32 cellular contexts compared by ENCODE assay signal in the genomic region with DNA sequence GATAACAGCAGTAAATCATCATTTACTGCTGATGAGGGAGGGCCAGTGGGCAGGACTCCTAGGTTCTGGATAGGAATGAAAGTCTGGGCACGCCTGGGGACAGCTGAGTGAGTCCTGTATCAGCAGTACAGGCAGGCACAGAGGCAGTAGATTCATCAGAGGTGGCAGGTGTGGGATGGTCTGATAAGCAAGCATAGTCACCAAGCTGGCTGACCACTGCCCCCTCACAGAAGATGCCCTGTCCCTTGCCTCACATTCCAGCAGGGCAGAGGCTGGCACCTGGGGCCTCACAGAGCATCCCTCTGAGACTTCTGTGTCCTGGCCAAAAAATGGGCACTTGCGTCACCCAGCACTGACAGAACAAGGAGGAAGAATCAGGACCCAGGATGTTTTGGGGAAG. TPM values are rescaled to one million over a fixed set of nuclear protein-coding genes. Genes with fewer than 3 reads are reported as not detected.
"Had no signal": no experiment of that assay in that cellular context is flagged by ENCODE, and none has a peak within 500 bp of the region (broad histone marks: within the 10 kb centered on the region; RNA-seq: fewer than 3 reads in every experiment).

No MANE protein-coding gene starts in this region.

- H3K4me1 Mint-ChIP-seq: central memory CD8-positive, alpha-beta T cell; endodermal cell; naive B cell; nephron progenitor cell had no signal

- DNase-seq: colonic mucosa; effector CD8-positive, alpha-beta T cell; endodermal cell; foreskin fibroblast; heart left ventricle; left colon; left ventricle myocardium superior; lower lobe of right lung; mucosa of descending colon; naive B cell; nephron progenitor cell; nucleus accumbens; stimulated activated CD4-positive, alpha-beta T cell treated with anti-CD3 and anti-CD28 coated beads, Interleukin-15, amount 100 ng/mL, for 24 hours; stimulated activated CD4-positive, alpha-beta T cell treated with anti-CD3 and anti-CD28 coated beads, Interleukin-2, amount 100 ng/mL, for 48 hours; stimulated activated naive CD4-positive, alpha-beta T cell treated with Interleukin-2 at 50 U/mL for 16 hours; stomach; thyroid gland; trophoblast cell had no signal

- H3K27me3 ChIP-seq: colonic mucosa, gastroesophageal sphincter, heart left ventricle, hepatocyte, stomach, thyroid gland had no signal

- H3K4me3 Mint-ChIP-seq: central memory CD8-positive, alpha-beta T cell; dendritic cell treated with granulocyte-macrophage colony-stimulating factor and Interleukin-4, amounts not matched to agents 40 ng/mL and 50 ng/mL, for 4 days; endodermal cell; nephron progenitor cell had no signal

- H3K27ac ChIP-seq: colonic mucosa, epithelial cell of prostate, gastroesophageal sphincter, heart left ventricle, hepatocyte, lower lobe of right lung, psoas muscle, skin epidermis, stomach, thyroid gland had no signal

- H3K4me3 ChIP-seq: colonic mucosa, gastroesophageal sphincter, heart left ventricle, hepatocyte, lower lobe of right lung, mucosa of descending colon, psoas muscle, skin epidermis, stomach, thyroid gland had no signal

- ATAC-seq: gastroesophageal sphincter, left colon, left ventricle myocardium superior, lower lobe of right lung, mucosa of descending colon, psoas muscle, right cardiac atrium had no signal

- H3K4me1 ChIP-seq: colonic mucosa, gastroesophageal sphincter, heart left ventricle, lower lobe of right lung, psoas muscle, stomach, thyroid gland had no signal

- H3K9me3 ChIP-seq: colonic mucosa, lower lobe of right lung, psoas muscle, stomach, thyroid gland had no signal

- H3K27me3 Mint-ChIP-seq: central memory CD8-positive, alpha-beta T cell; dendritic cell treated with granulocyte-macrophage colony-stimulating factor and Interleukin-4, amounts not matched to agents 40 ng/mL and 50 ng/mL, for 4 days; naive B cell had no signal

- H3K36me3 ChIP-seq: colonic mucosa, gastroesophageal sphincter, heart left ventricle, lower lobe of right lung, stomach, thyroid gland had no signal

- H3K9me3 Mint-ChIP-seq: central memory CD8-positive, alpha-beta T cell; dendritic cell treated with granulocyte-macrophage colony-stimulating factor and Interleukin-4, amounts not matched to agents 40 ng/mL and 50 ng/mL, for 4 days had no signal

- H3K27ac Mint-ChIP-seq: dendritic cell treated with granulocyte-macrophage colony-stimulating factor and Interleukin-4, amounts not matched to agents 40 ng/mL and 50 ng/mL, for 4 days; endodermal cell; naive B cell; nephron progenitor cell had no signal

RNA-seq across cellular contexts. Expression of a gene that starts 23.2 kb away (rescaled TPM):
- total RNA-seq: chondrocyte, colonic mucosa, endodermal cell, esophagus mucosa, hepatocyte, kidney epithelial cell, left colon, left ventricle myocardium superior, lower lobe of right lung, mucosa of descending colon, osteocyte, psoas muscle, right cardiac atrium, subcutaneous adipose tissue, temporal lobe had no signal
